Comparison of ENCODE assay signal across 8 cellular contexts in the genomic region with DNA sequence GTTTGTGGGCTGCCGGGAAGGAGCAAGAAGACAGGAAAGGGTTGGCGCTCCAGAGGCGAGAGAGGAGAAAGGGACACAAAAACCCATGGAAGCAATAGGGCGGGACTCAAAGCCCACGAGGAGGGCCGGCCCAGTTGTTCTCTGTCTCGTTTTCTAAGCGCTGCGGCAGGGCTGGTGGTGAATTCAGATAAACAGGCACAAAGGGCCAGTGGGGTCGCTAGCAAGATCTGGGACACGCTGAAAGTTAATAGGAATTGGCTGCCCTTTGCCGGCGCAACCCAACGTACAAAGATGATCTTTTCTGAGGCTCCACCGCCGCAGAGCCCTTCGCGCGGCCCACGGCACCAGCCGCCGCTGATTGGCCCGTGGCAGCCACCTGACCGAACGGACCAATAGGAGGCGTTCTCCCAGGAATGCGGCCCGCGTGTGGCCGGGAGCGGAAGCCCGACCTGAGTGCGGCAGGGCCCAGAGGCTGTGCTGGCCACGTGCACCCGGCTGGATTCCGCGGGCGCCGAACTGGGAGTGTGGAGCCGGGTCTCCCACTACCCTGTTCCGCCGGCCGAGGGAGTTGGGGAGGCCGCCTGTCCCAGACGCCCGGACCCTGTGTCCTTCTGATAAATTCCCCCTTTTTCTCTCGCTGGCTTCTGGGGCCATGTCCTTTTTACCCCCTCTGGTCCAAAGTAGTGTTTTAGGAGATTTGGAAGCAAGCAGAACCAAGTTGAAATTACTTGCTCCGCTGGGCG. TPM values are rescaled to one million over a fixed set of nuclear protein-coding genes. Genes with fewer than 3 reads are reported as not detected.
DNase-seq lines count a peak whose midpoint lies in the region; ATAC-seq and TF ChIP-seq lines count a peak whose summit lies in the region.

No MANE protein-coding gene starts in this region.

- CTCF ChIA-PET in AG04449 (lab: Yijun Ruan, JAX), result interaction anchor here (0.6 to 1.9 kb wide), 4 partner anchors 45 to 286 kb away, joined by 3 to 7 read pairs (median 4); no protein-coding TSS in a partner anchor

- H3K4me3 ChIP-seq in AG04449 (ENCODE audit: low read depth, low read length), result peak overlapping the region; percentile 19; the same call in 1 of the 2 replicates

- H3K27me3 Mint-ChIP-seq in effector memory CD8-positive, alpha-beta T cell, result no peaks in the 10 kb centered on the region

- peaks cover 16 to 20% of the 10 kb centered on the region in 2 donors for H3K4me1 Mint-ChIP-seq in effector memory CD8-positive, alpha-beta T cell (ENCODE audit: low read depth in 2 of 2)

- ATAC-seq in HG02678 (IDR thresholded peaks at IDR 0.05; ENCODE audit: unreplicated experiment), result peak; percentile 89
- ATAC-seq in effector memory CD8-positive, alpha-beta T cell (replicated peaks), result peak; percentile 95

- TF ChIP-seq CTCF in AG04449 (IDR thresholded peaks at IDR 0.05; ENCODE audit: insufficient read depth, low read length, missing control alignments), result no peak

- H3K36me3 Mint-ChIP-seq in effector memory CD8-positive, alpha-beta T cell (ENCODE audit: insufficient read depth), result peaks cover 8% of the 10 kb centered on the region

- H3K27ac Mint-ChIP-seq in effector memory CD8-positive, alpha-beta T cell, result peak overlapping the region; percentile 75 to 78

- POLR2A ChIA-PET in AG04449 (lab: Yijun Ruan, JAX), result interaction anchor here (0.6 kb wide), 1 partner anchor 115 kb away, joined by 3 read pairs; no protein-coding TSS in a partner anchor

- DNase-seq in AG04449 (ENCODE audit: low read depth, low spot score) (no peak), mesenteric fat pad (ENCODE audit: low spot score) (peak; percentile 97), 8988T (no peak), NCI-H2081 (lab: John Stamatoyannopoulos, UW) (no peak)
- peak; percentile 66 to 74 for DNase-seq in activated CD8-positive, alpha-beta memory T cell treated with anti-CD3 and anti-CD28 coated beads for 4 hours (ENCODE audit: low read depth in 2 of 2)
- peak; percentile 73 to 76 (median 75) for DNase-seq in effector memory CD8-positive, alpha-beta T cell
- peak; percentile 55 for DNase-seq in stimulated activated CD8-positive, alpha-beta memory T cell treated with anti-CD3 and anti-CD28 coated beads, Interleukin-15, amount 100 ng/mL, for 24 hours (ENCODE audit: low read depth)

- H3K4me3 Mint-ChIP-seq in effector memory CD8-positive, alpha-beta T cell, result peak overlapping the region; percentile 63 to 72

- H3K9me3 Mint-ChIP-seq in effector memory CD8-positive, alpha-beta T cell, result no peaks in the 10 kb centered on the region

RNA-seq across cellular contexts. Expression of gene NSD1, which starts 16.8 kb away (rescaled TPM):
- 74.6 TPM for total RNA-seq in mesenteric fat pad

RNA-seq across cellular contexts. Expression of gene FGFR4, which starts 30.1 kb away (rescaled TPM):
- 0.42 TPM for total RNA-seq in mesenteric fat pad

Comparison
In these comparisons a context has a peak if more than half of its experiments do, and no peak if none do; other contexts are left out.
1. DNase-seq: peak in activated CD8-positive, alpha-beta memory T cell treated with anti-CD3 and anti-CD28 coated beads for 4 hours (2 of 2), effector memory CD8-positive, alpha-beta T cell (3 of 3), mesenteric fat pad (single experiment) and stimulated activated CD8-positive, alpha-beta memory T cell treated with anti-CD3 and anti-CD28 coated beads, Interleukin-15, amount 100 ng/mL, for 24 hours (single experiment); none in AG04449 (single experiment), 8988T (single experiment) and NCI-H2081 (0 of 2).